10 cellular contexts compared by ENCODE assay signal in genomic region chr1:107748529-107748928, GRCh38.
DNase-seq lines count a peak whose midpoint lies in the region; ATAC-seq and TF ChIP-seq lines count a peak whose summit lies in the region.
"Had no signal": no experiment of that assay in that cellular context is flagged by ENCODE, and none has a peak within 500 bp of the region (broad histone marks: within the 10 kb centered on the region; RNA-seq: fewer than 3 reads in every experiment).

No MANE protein-coding gene starts in this region.

- no peaks in the 10 kb centered on the region for H3K27me3 Mint-ChIP-seq in nephron progenitor cell (ENCODE audit: low read depth, poor library complexity)

- no peak overlapping the region for H3K4me3 Mint-ChIP-seq in nephron progenitor cell

- no peaks in the 10 kb centered on the region for H3K4me1 Mint-ChIP-seq in nephron progenitor cell

- no peaks in the 10 kb centered on the region for H3K36me3 Mint-ChIP-seq in nephron progenitor cell (ENCODE audit: low read depth)

- H3K79me2 ChIP-seq in mammary epithelial cell (ENCODE audit: insufficient read depth, low read length): no peaks in the 10 kb centered on the region

- H3K4me3 ChIP-seq in NB4 (ENCODE audit: low read depth, low read length): no peak overlapping the region
- H3K4me3 ChIP-seq in mammary epithelial cell (replicated peaks in 1 of 3; ENCODE audit: insufficient read depth in 1 of 3, low read depth in 2 of 3, low read length in 3 of 3): no peak overlapping the region
- H3K4me3 ChIP-seq in thyroid gland (replicated peaks in 1 of 3): no peak overlapping the region
- no peak overlapping the region for H3K4me3 ChIP-seq in psoas muscle

- dilution Hi-C loops in mammary epithelial cell (cut with HindIII; ENCODE audit: low sequenced_read_pairs): no loop called here

- no peaks in the 10 kb centered on the region for H3K9me3 Mint-ChIP-seq in nephron progenitor cell

- BruUV-seq in mammary epithelial cell (replicated peaks; lab: Mats Ljungman, UMichigan): no TSS peak

- no peak for TF ChIP-seq POLR2A in NB4 (IDR thresholded peaks at IDR 0.05; ENCODE audit: extremely low read depth, insufficient read length)
- TF ChIP-seq POLR2A in thyroid gland (IDR thresholded peaks at IDR 0.05): no peak

- no peak overlapping the region for H3K4me2 ChIP-seq in mammary epithelial cell (ENCODE audit: insufficient read depth, low read depth, low read length)

- no peak overlapping the region for H2AFZ ChIP-seq in mammary epithelial cell (ENCODE audit: low read depth, low read length)

- DNase-seq in G401 (ENCODE audit: low spot score): peak; percentile 46
- peak; percentile 8 for DNase-seq in NB4 (ENCODE audit: low read depth)
- peak; percentile 35 for DNase-seq in mammary epithelial cell
- DNase-seq in nephron progenitor cell: no peak
- DNase-seq in left lobe of liver (ENCODE audit: low spot score): no peak
- no peak for DNase-seq in thyroid gland
- no peak for DNase-seq in HCEC 1CT
- DNase-seq in psoas muscle: no peak
- DNase-seq: activated gamma-delta T cell, NCI-H226 had no signal

- H3K4me1 ChIP-seq in mammary epithelial cell (ENCODE audit: insufficient read depth, low read length): no peaks in the 10 kb centered on the region
- no peaks in the 10 kb centered on the region for H3K4me1 ChIP-seq in thyroid gland
- H3K4me1 ChIP-seq in psoas muscle: no peaks in the 10 kb centered on the region

- no peak overlapping the region for H3K27ac ChIP-seq in mammary epithelial cell (ENCODE audit: insufficient read depth, low read depth, low read length)
- no peak overlapping the region for H3K27ac ChIP-seq in thyroid gland
- no peak overlapping the region for H3K27ac ChIP-seq in psoas muscle

- ATAC-seq in left lobe of liver (no peak), psoas muscle (no peak)

- intact Hi-C loops in mammary epithelial cell (cut with micrococcal nuclease): no loop called here
- intact Hi-C loops in thyroid gland (cut with DNase I): no loop called here
- intact Hi-C loops in psoas muscle (cut with DNase I): no loop called here

- H3K9ac ChIP-seq in mammary epithelial cell (ENCODE audit: insufficient read depth, low read length): no peak overlapping the region

- H3K9me3 ChIP-seq in mammary epithelial cell (replicated peaks; ENCODE audit: insufficient read depth, low read length): no peaks in the 10 kb centered on the region
- no peaks in the 10 kb centered on the region for H3K9me3 ChIP-seq in thyroid gland
- H3K9me3 ChIP-seq in psoas muscle: no peaks in the 10 kb centered on the region

- H3K27me3 ChIP-seq in mammary epithelial cell (ENCODE audit: insufficient read depth, low read length) (no peaks in the 10 kb centered on the region), thyroid gland (no peaks in the 10 kb centered on the region), psoas muscle (ENCODE audit: insufficient read depth in 3 of 3, low read length in 2 of 3) (no peaks in the 10 kb centered on the region)

- TF ChIP-seq CTCF in NB4 (IDR thresholded peaks at IDR 0.05; ENCODE audit: low read depth, low read length): no peak
- TF ChIP-seq CTCF in mammary epithelial cell (conservative IDR thresholded peaks at IDR 0.05 in 1 of 2, IDR thresholded peaks at IDR 0.05 in 1 of 2; ENCODE audit: extremely low read depth in 1 of 2, insufficient read depth in 1 of 2, low read depth in 1 of 2, low read length in 2 of 2): peak; percentile 36 to 55
- TF ChIP-seq CTCF in nephron progenitor cell (IDR thresholded peaks at IDR 0.05): peak; percentile 25
- peak in 2 of 6 experiments; percentile 20 to 34 for TF ChIP-seq CTCF in thyroid gland (IDR thresholded peaks at IDR 0.05)
- TF ChIP-seq CTCF in psoas muscle (IDR thresholded peaks at IDR 0.05): no peak

- no peaks in the 10 kb centered on the region for H4K20me1 ChIP-seq in mammary epithelial cell (ENCODE audit: insufficient read depth, low read length)

- in situ Hi-C loops in G401 (cut with HindIII; ENCODE audit: low sequenced_read_pairs): no loop called here
- in situ Hi-C loops in mammary epithelial cell (cut with MboI; ENCODE audit: low sequenced_read_pairs in 2 of 2): loop anchor here (10.0 to 25.0 kb wide), 5 partner anchors 211 to 461 kb away; no protein-coding TSS in a partner anchor

- CTCF ChIA-PET in mammary epithelial cell (lab: Charles Lee; ENCODE audit: low non-redundant PET): interaction anchor here (0.6 to 1.0 kb wide), 9 partner anchors 12 to 422 kb away, joined by 3 to 13 read pairs (median 4); no protein-coding TSS in a partner anchor

- H3K27ac Mint-ChIP-seq in nephron progenitor cell: no peak overlapping the region

- H3K36me3 ChIP-seq in mammary epithelial cell (ENCODE audit: insufficient read depth, low read length) (no peaks in the 10 kb centered on the region), thyroid gland (no peaks in the 10 kb centered on the region), psoas muscle (ENCODE audit: insufficient read depth in 1 of 2, low read depth in 1 of 2) (no peaks in the 10 kb centered on the region)

- 59% methylated on average over 2 of the region's 2 CpGs for WGBS in mammary epithelial cell (ENCODE audit: low coverage, missing lambda C conversion rate)
- WGBS in thyroid gland, 2 donors: 27 to 42% methylated on average over 2 of the region's 2 CpGs
- WGBS in psoas muscle, 3 donors: 50 to 59% (median 57%) methylated on average over 2 of the region's 2 CpGs

Comparison
In these comparisons a context has a peak if more than half of its experiments do, and no peak if none do; other contexts are left out.
1. DNase-seq: peak in G401 (single experiment), NB4 (single experiment) and mammary epithelial cell (single experiment); none in nephron progenitor cell (single experiment), left lobe of liver (single experiment), thyroid gland (0 of 2), HCEC 1CT (single experiment) and psoas muscle (0 of 2).
2. CTCF ChIP-seq: peak in mammary epithelial cell (2 of 2) and nephron progenitor cell (single experiment); none in NB4 (single experiment) and psoas muscle (single experiment).